ENCODE assay signal across 23 cellular contexts in the genomic region with DNA sequence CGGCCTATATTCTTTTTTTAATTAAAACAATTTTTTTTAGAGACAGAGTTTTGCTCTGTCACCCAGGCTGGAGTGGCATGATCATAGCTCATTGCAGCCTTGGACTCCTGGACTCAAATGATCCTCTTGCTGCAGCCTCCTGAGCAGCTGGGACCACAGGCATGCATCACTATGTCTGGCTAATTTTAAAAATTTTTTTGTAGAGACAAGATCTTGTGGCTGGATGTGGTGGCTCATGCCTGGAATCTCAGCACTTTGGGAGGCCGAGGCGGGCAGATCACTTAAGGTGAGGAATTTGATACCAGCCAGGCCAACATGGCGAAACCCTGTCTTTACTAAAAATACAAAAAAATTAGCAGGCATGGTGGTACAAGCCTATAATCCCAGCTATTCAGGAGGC. TPM values are rescaled to one million over a fixed set of nuclear protein-coding genes. Genes with fewer than 3 reads are reported as not detected.
DNase-seq lines count a peak whose midpoint lies in the region; ATAC-seq and TF ChIP-seq lines count a peak whose summit lies in the region.
"Had no signal": no experiment of that assay in that cellular context is flagged by ENCODE, and none has a peak within 500 bp of the region (broad histone marks: within the 10 kb centered on the region; RNA-seq: fewer than 3 reads in every experiment).

No MANE protein-coding gene starts in this region.

- H2AFZ ChIP-seq in parathyroid adenoma = peak overlapping the region; percentile 59
- H2AFZ ChIP-seq: GM23338 had no signal

- H3K4me3 ChIP-seq in SJCRH30 (no peak overlapping the region), parathyroid adenoma (ENCODE audit: low read depth, low read length) (no peak overlapping the region)
- no peak overlapping the region for H3K4me3 ChIP-seq in effector memory CD4-positive, alpha-beta T cell (ENCODE audit: insufficient read depth, low read depth, low read length, poor library complexity, severe bottlenecking)
- H3K4me3 ChIP-seq: A549; BLaER1 treated with 17β-estradiol and CSF1 and Interleukin-3, amounts not matched to agents 10 nM and 100 nM; GM23338 had no signal

- H3K27me3 ChIP-seq in SJCRH30 (no peaks in the 10 kb centered on the region), parathyroid adenoma (ENCODE audit: control insufficient read depth, insufficient read depth, low read length) (no peaks in the 10 kb centered on the region)
- H3K27me3 ChIP-seq in effector memory CD4-positive, alpha-beta T cell (replicated peaks; ENCODE audit: control insufficient read depth, insufficient read depth, low read length, poor library complexity, severe bottlenecking) = no peaks in the 10 kb centered on the region
- H3K27me3 ChIP-seq: BE2C; BLaER1 treated with 17β-estradiol and CSF1 and Interleukin-3, amounts not matched to agents 10 nM and 100 nM had no signal

- TF ChIP-seq CTCF in parathyroid adenoma (IDR thresholded peaks at IDR 0.05) = no peak
- TF ChIP-seq CTCF in progenitor cell of endocrine pancreas (IDR thresholded peaks at IDR 0.05; ENCODE audit: unreplicated experiment) = no peak

- no peaks in the 10 kb centered on the region for H3K4me1 Mint-ChIP-seq in progenitor cell of endocrine pancreas (ENCODE audit: low read depth)
- H3K4me1 Mint-ChIP-seq: CD14-positive monocyte; CD8-positive, alpha-beta memory T cell; GM23338 had no signal

- no peak overlapping the region for H3K9ac ChIP-seq in parathyroid adenoma
- H3K9ac ChIP-seq: BLaER1 treated with 17β-estradiol and CSF1 and Interleukin-3, amounts not matched to agents 10 nM and 100 nM had no signal

- DNase-seq in EH (ENCODE audit: low read depth) = peak; percentile 4
- peak; percentile 19 to 24 for DNase-seq in SJCRH30
- DNase-seq in islet precursor cell = peak; percentile 46
- no peak for DNase-seq in left colon
- DNase-seq in effector memory CD4-positive, alpha-beta T cell = no peak
- no peak for DNase-seq in HPDE6-E6E7 (ENCODE audit: extremely low spot score)
- no peak for DNase-seq in progenitor cell of endocrine pancreas (ENCODE audit: low spot score, unreplicated experiment)
- DNase-seq: 8988T; ACHN; AML-193; BE2C; CD4-positive, alpha-beta T cell; CD8-positive, alpha-beta memory T cell; DMS 273 treated with DMSO at 0.1 percent for 48 hours; DMS79; GF-D8; H9 had no signal

- H3K36me3 Mint-ChIP-seq in progenitor cell of endocrine pancreas (ENCODE audit: insufficient read depth) = no peaks in the 10 kb centered on the region
- H3K36me3 Mint-ChIP-seq: CD14-positive monocyte; CD8-positive, alpha-beta memory T cell had no signal

- ATAC-seq in left colon = no peak
- ATAC-seq: A549, GM23338, HCT116 had no signal

- peaks cover 18% of the 10 kb centered on the region for H3K27me3 Mint-ChIP-seq in progenitor cell of endocrine pancreas

- no peak overlapping the region for H3K27ac Mint-ChIP-seq in progenitor cell of endocrine pancreas
- H3K27ac Mint-ChIP-seq: CD14-positive monocyte; CD4-positive, alpha-beta T cell; CD8-positive, alpha-beta memory T cell; GM23338; H9 had no signal

- H3K4me1 ChIP-seq in SJCRH30 (peaks cover 3% of the 10 kb centered on the region; the same call in 1 of the 2 replicates), parathyroid adenoma (peaks cover 54% of the 10 kb centered on the region)
- H3K4me1 ChIP-seq in effector memory CD4-positive, alpha-beta T cell (ENCODE audit: control insufficient read depth, insufficient read depth, low read length, poor library complexity, severe bottlenecking) = no peaks in the 10 kb centered on the region
- H3K4me1 ChIP-seq: A549, BE2C had no signal

- intact Hi-C loops in left colon (cut with DNase I, micrococcal nuclease) = no loop called here

- no peak overlapping the region for H3K4me3 Mint-ChIP-seq in progenitor cell of endocrine pancreas (ENCODE audit: low read depth)
- H3K4me3 Mint-ChIP-seq: CD14-positive monocyte; CD4-positive, alpha-beta T cell; CD8-positive, alpha-beta memory T cell; GM23338; H9 had no signal

- H3K9me3 ChIP-seq in SJCRH30 (replicated peaks) = no peaks in the 10 kb centered on the region; the same call in 1 of the 2 replicates
- no peaks in the 10 kb centered on the region for H3K9me3 ChIP-seq in parathyroid adenoma (ENCODE audit: control insufficient read depth, low read length)
- no peaks in the 10 kb centered on the region for H3K9me3 ChIP-seq in effector memory CD4-positive, alpha-beta T cell (ENCODE audit: control insufficient read depth, low read length)
- H3K9me3 ChIP-seq: BE2C had no signal

- no peak overlapping the region for H3K4me2 ChIP-seq in parathyroid adenoma (ENCODE audit: low read length)
- H3K4me2 ChIP-seq: A549; BLaER1 treated with 17β-estradiol and CSF1 and Interleukin-3, amounts not matched to agents 10 nM and 100 nM; GM23338 had no signal

- no peaks in the 10 kb centered on the region for H3K36me3 ChIP-seq in SJCRH30
- H3K36me3 ChIP-seq in parathyroid adenoma (ENCODE audit: control insufficient read depth, insufficient read depth, low read length) = no peaks in the 10 kb centered on the region
- H3K36me3 ChIP-seq in effector memory CD4-positive, alpha-beta T cell (ENCODE audit: control insufficient read depth, insufficient read depth, low read length) = no peaks in the 10 kb centered on the region
- H3K36me3 ChIP-seq: BE2C; BLaER1 treated with 17β-estradiol and CSF1 and Interleukin-3, amounts not matched to agents 10 nM and 100 nM had no signal

- no peaks in the 10 kb centered on the region for H3K79me2 ChIP-seq in parathyroid adenoma

- H3K9me3 Mint-ChIP-seq in progenitor cell of endocrine pancreas (ENCODE audit: low read depth) = no peaks in the 10 kb centered on the region
- H3K9me3 Mint-ChIP-seq: CD14-positive monocyte; CD4-positive, alpha-beta T cell; CD8-positive, alpha-beta memory T cell; GM23338; H9 had no signal

- H3K27ac ChIP-seq in SJCRH30 = peak overlapping the region; percentile 19; the same call in 1 of the 2 replicates
- H3K27ac ChIP-seq in parathyroid adenoma = peak overlapping the region; percentile 90
- no peak overlapping the region for H3K27ac ChIP-seq in effector memory CD4-positive, alpha-beta T cell (ENCODE audit: insufficient read depth, low read length, poor library complexity, severe bottlenecking)
- H3K27ac ChIP-seq: A549; BLaER1 treated with 17β-estradiol and CSF1 and Interleukin-3, amounts not matched to agents 10 nM and 100 nM had no signal

RNA-seq across cellular contexts. Expression of gene MSI2, which starts 54.8 kb away (rescaled TPM):
- total RNA-seq in SJCRH30 (2014; rRNA removed; shearing (Covaris generic)) = 73.7 and 76.6 TPM in 2 replicates
- total RNA-seq in left colon (10 to 100 TPM; 65.5 to 81.0 TPM), progenitor cell of endocrine pancreas (161 and 164 TPM in 2 replicates)

Comparison
In these comparisons a context has a peak if more than half of its experiments do, and no peak if none do; other contexts are left out.
1. DNase-seq: peak in EH (single experiment), SJCRH30 (2 of 2) and islet precursor cell (single experiment); none in left colon (0 of 2), effector memory CD4-positive, alpha-beta T cell (0 of 3), HPDE6-E6E7 (single experiment) and progenitor cell of endocrine pancreas (single experiment).